In genomic region chr4:138919094-138919936, GRCh38 we compare ENCODE assay signal across 8 cellular contexts.
A peak's percentile ranks its signal among the peaks of the same experiment; 100 is the strongest.
DNase-seq lines count a peak whose midpoint lies in the region; ATAC-seq, FAIRE-seq and TF ChIP-seq lines count a peak whose summit lies in the region.

No MANE protein-coding gene starts in this region.

- intact Hi-C loops in A673 (cut with micrococcal nuclease; ENCODE audit: unreplicated experiment) (loop anchor here (5.0 kb wide), 3 partner anchors 237 to 882 kb away; no protein-coding TSS in a partner anchor), left ventricle myocardium inferior (cut with micrococcal nuclease) (no loop called here)

- no peaks in the 10 kb centered on the region for H3K27me3 ChIP-seq in A673 (replicated peaks; ENCODE audit: insufficient read depth, low read depth, low read length, poor library complexity)
- H3K27me3 ChIP-seq in adipocyte (replicated peaks; ENCODE audit: control insufficient read depth, insufficient read depth, low read length): no peaks in the 10 kb centered on the region
- no peaks in the 10 kb centered on the region for H3K27me3 ChIP-seq in left ventricle myocardium inferior (ENCODE audit: low read depth)

- peak; percentile 82 for ATAC-seq in HG03342 (IDR thresholded peaks at IDR 0.05; ENCODE audit: unreplicated experiment)
- ATAC-seq in HG03460 (IDR thresholded peaks at IDR 0.05; ENCODE audit: unreplicated experiment): no peak

- POLR2A ChIA-PET in A673 (lab: Charles Lee; ENCODE audit: low non-redundant PET): no interaction called here

- H3K36me3 ChIP-seq in A673 (ENCODE audit: insufficient read depth, low read length, poor library complexity, severe bottlenecking): no peaks in the 10 kb centered on the region
- no peaks in the 10 kb centered on the region for H3K36me3 ChIP-seq in adipocyte (ENCODE audit: control insufficient read depth, insufficient read depth, low read length, severe bottlenecking)
- H3K36me3 ChIP-seq in left ventricle myocardium inferior: no peaks in the 10 kb centered on the region

- H3K9ac ChIP-seq in adipocyte (ENCODE audit: low read length): peak overlapping the region; percentile 25

- no peak for TF ChIP-seq POLR2A in GM12891 (IDR thresholded peaks at IDR 0.05; ENCODE audit: low read depth, low read length)

- peak overlapping the region; percentile 11 for H3K4me3 ChIP-seq in A673 (ENCODE audit: low read depth, low read length, poor library complexity, severe bottlenecking)
- peak overlapping the region; percentile 64 for H3K4me3 ChIP-seq in adipocyte (ENCODE audit: low read length)
- no peak overlapping the region for H3K4me3 ChIP-seq in left ventricle myocardium inferior

- H3K27ac ChIP-seq in A673 (ENCODE audit: low read depth, low read length, poor library complexity, severe bottlenecking) (no peak overlapping the region), left ventricle myocardium inferior (replicated peaks) (no peak overlapping the region)

- no peaks in the 10 kb centered on the region for H3K4me1 ChIP-seq in A673 (ENCODE audit: insufficient read depth, low read length, poor library complexity, severe bottlenecking)
- no peaks in the 10 kb centered on the region for H3K4me1 ChIP-seq in adipocyte (ENCODE audit: control insufficient read depth, insufficient read depth, low read length)
- no peaks in the 10 kb centered on the region for H3K4me1 ChIP-seq in left ventricle myocardium inferior

- peak; percentile 87 for DNase-seq in A673 (ENCODE audit: low spot score)
- peak; percentile 27 for DNase-seq in GM12891 (ENCODE audit: insufficient read length, low spot score)
- peak; percentile 85 for DNase-seq in NCI-H748 treated with DMSO at 0.1 percent for 48 hours (lab: John Stamatoyannopoulos, UW)
- DNase-seq in adipocyte (ENCODE audit: low read depth): no peak
- DNase-seq in left ventricle myocardium inferior: peak; percentile 72
- DNase-seq in retina: peak; percentile 86

- TF ChIP-seq CTCF in A673 (conservative IDR thresholded peaks at IDR 0.05; ENCODE audit: low read depth, low read length) (peak; percentile 93), left ventricle myocardium inferior (IDR thresholded peaks at IDR 0.05; ENCODE audit: borderline replicate concordance) (peak; percentile 93)

- no peaks in the 10 kb centered on the region for H3K9me3 ChIP-seq in A673 (ENCODE audit: low read depth, low read length, poor library complexity, severe bottlenecking)
- H3K9me3 ChIP-seq in adipocyte (ENCODE audit: control insufficient read depth, low read length): no peaks in the 10 kb centered on the region
- no peaks in the 10 kb centered on the region for H3K9me3 ChIP-seq in left ventricle myocardium inferior (replicated peaks)

- BruUV-seq in A673 (replicated peaks; lab: Mats Ljungman, UMichigan): no TSS peak

- CTCF ChIA-PET in A673 (lab: Charles Lee): interaction anchor here (0.7 kb wide), 1 partner anchor 251 kb away, joined by 3 read pairs; no protein-coding TSS in a partner anchor

- FAIRE-seq in GM12891 (lab: Jason Lieb, UNC): peak; percentile 98

TF ChIP-seq in GM12891, 5 proteins besides CTCF, POLR2A, EP300 and RAD21:
- TF ChIP-seq PAX5 (IDR thresholded peaks at IDR 0.05; ENCODE audit: insufficient read depth, low read length, severe bottlenecking) (no peak), TAF1 (IDR thresholded peaks at IDR 0.05; ENCODE audit: low read depth, low read length) (no peak), POLR2AphosphoS5 (IDR thresholded peaks at IDR 0.05; ENCODE audit: low read depth, low read length) (no peak), SPI1 (IDR thresholded peaks at IDR 0.05; ENCODE audit: low read depth, low read length) (no peak), POU2F2 (IDR thresholded peaks at IDR 0.05; ENCODE audit: low read depth, low read length) (no peak)
